In the genomic region with DNA sequence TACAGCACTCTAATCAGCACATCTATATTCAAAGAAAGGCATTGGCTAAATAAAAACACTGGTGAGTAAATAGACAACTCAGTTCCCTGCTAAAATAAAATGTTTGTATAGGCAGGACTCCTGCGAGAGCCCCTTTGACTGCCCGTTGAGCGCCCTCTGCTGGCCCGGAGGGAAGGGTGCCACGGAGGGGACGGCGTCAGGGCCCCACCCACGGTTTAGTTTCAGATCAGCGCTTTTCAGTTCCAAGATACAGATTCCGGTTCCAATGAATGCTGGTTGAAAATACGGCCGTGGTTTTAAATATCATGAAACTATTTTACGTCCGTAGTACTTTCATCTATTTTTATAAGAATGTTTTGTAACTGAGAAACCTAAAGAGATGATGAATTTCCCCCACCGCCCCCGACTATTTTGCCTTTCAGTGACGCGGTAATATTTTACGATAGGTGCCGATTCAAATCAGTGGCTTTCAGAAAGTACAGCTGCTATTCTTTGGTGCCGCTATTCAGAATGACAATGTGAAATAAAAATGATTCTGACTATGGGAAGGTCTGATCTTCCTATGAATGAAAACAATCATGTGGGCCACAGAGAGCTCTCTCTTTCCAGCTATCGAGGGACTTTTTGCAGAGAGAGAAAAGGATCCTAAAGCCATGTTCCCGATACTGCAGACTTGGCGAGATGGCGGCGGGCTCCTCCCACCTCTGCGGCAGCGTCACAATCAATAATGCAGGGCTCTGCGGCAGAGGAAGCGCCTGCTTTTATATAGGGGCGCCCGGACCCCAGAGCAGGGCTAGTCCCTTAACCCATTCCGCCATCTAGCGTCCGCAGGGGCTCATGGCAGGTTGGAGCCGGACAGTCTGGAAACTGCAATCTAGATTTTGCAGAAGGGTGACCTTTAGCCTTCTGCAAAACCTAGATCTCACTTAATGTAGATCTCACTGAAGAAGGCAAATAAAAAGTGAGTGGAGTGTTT, we compare ENCODE assay signal across 8 cellular contexts. TPM values are rescaled to one million over a fixed set of nuclear protein-coding genes. Genes with fewer than 3 reads are reported as not detected.
A peak's percentile ranks its signal among the peaks of the same experiment; 100 is the strongest.
DNase-seq lines count a peak whose midpoint lies in the region; ATAC-seq and TF ChIP-seq lines count a peak whose summit lies in the region.

No MANE protein-coding gene starts in this region.

- H3K36me3 ChIP-seq in left ventricle myocardium inferior: no peaks in the 10 kb centered on the region

- peaks cover 24 to 32% (median 28%) of the 10 kb centered on the region in 3 donors for H3K4me1 Mint-ChIP-seq in T-cell
- H3K4me1 Mint-ChIP-seq in progenitor cell of endocrine pancreas (ENCODE audit: low read depth): peaks cover 2% of the 10 kb centered on the region

- H3K4me3 ChIP-seq in GM12875 (ENCODE audit: low read depth, low read length): peak overlapping the region; percentile 45
- peak overlapping the region; percentile 70 for H3K4me3 ChIP-seq in left ventricle myocardium inferior

- ATAC-seq in HG02884 (IDR thresholded peaks at IDR 0.05; ENCODE audit: unreplicated experiment) (peak; percentile 90), T-cell (replicated peaks in 1 of 4) (peak; percentile 89 to 95 (median 90))

- intact Hi-C loops in left ventricle myocardium inferior (cut with micrococcal nuclease): loop anchor here (2.0 kb wide), 1 partner anchor 333 kb away; no protein-coding TSS in a partner anchor

- H3K36me3 Mint-ChIP-seq in T-cell (no peaks in the 10 kb centered on the region), progenitor cell of endocrine pancreas (ENCODE audit: insufficient read depth) (no peaks in the 10 kb centered on the region)

- H3K27me3 Mint-ChIP-seq in T-cell: no peaks in the 10 kb centered on the region
- no peaks in the 10 kb centered on the region for H3K27me3 Mint-ChIP-seq in progenitor cell of endocrine pancreas

- peaks cover 6% of the 10 kb centered on the region for H3K4me1 ChIP-seq in left ventricle myocardium inferior

- H3K27ac ChIP-seq in left ventricle myocardium inferior (replicated peaks): peak overlapping the region; percentile 71

- POLR2A ChIA-PET in T-cell (lab: Charles Lee): interaction anchor here (0.6 to 1.1 kb wide), 19 partner anchors 14 to 1348 kb away, joined by 3 to 16 read pairs (median 5); partner anchors contain the start of genes AMD1 (in 1 of the 2), FAM229B (in 1 of the 2), TRAF3IP2 (in 1 of the 2) and TUBE1 (in 1 of the 2)

- H3K9me3 ChIP-seq in left ventricle myocardium inferior (replicated peaks): no peaks in the 10 kb centered on the region

- CTCF ChIA-PET in T-cell (lab: Charles Lee): interaction anchor here (0.5 to 5.2 kb wide), 49 partner anchors 9 to 1171 kb away, joined by 3 to 54 read pairs (median 5); partner anchors contain the start of genes FAM229B (in 1 of the 2) and TUBE1 (in 1 of the 2)

- no peaks in the 10 kb centered on the region for H3K27me3 ChIP-seq in left ventricle myocardium inferior (ENCODE audit: low read depth)

- H3K9me3 Mint-ChIP-seq in T-cell (no peaks in the 10 kb centered on the region), progenitor cell of endocrine pancreas (ENCODE audit: low read depth) (no peaks in the 10 kb centered on the region)

- H3K27ac Mint-ChIP-seq in T-cell (peak overlapping the region; percentile 97 to 99), progenitor cell of endocrine pancreas (peak overlapping the region; percentile 98)

- peak; percentile 90 for TF ChIP-seq CTCF in GM12875 (IDR thresholded peaks at IDR 0.05; ENCODE audit: borderline replicate concordance, insufficient read depth, low read depth, low read length)
- TF ChIP-seq CTCF in left ventricle myocardium inferior (IDR thresholded peaks at IDR 0.05; ENCODE audit: borderline replicate concordance): peak; percentile 92
- TF ChIP-seq CTCF in progenitor cell of endocrine pancreas (IDR thresholded peaks at IDR 0.05; ENCODE audit: unreplicated experiment): peak; percentile 99

- DNase-seq in NCI-H146 (lab: John Stamatoyannopoulos, UW) (peak; percentile 93), T-cell (peak; percentile 84 to 95 (median 91)), amniotic stem cell (lab: John Stamatoyannopoulos, UW) (peak; percentile 76), left ventricle myocardium inferior (peak; percentile 86), progenitor cell of endocrine pancreas (ENCODE audit: low spot score, unreplicated experiment) (peak; percentile 95), ureter (ENCODE audit: low spot score) (peak; percentile 89)

- H3K4me3 Mint-ChIP-seq in T-cell (peak overlapping the region; percentile 92 to 96 (median 96)), progenitor cell of endocrine pancreas (ENCODE audit: low read depth) (peak overlapping the region; percentile 94)

RNA-seq across cellular contexts. Expression of gene CCN6, which starts 10.6 kb away (rescaled TPM):
- total RNA-seq in T-cell: not detected
- not detected for total RNA-seq in left ventricle myocardium inferior
- total RNA-seq in progenitor cell of endocrine pancreas: not detected in 2 replicates
- total RNA-seq in ureter: not detected

RNA-seq across cellular contexts. Expression of gene TUBE1, which starts 44.0 kb away (rescaled TPM):
- total RNA-seq in T-cell (10 to 100 TPM; 26.8 to 40.9 (median 33.6) TPM), left ventricle myocardium inferior (28.5 TPM), progenitor cell of endocrine pancreas (25.2 and 25.8 TPM in 2 replicates), ureter (40.5 TPM)

RNA-seq across cellular contexts. Expression of gene FAM229B, which starts 44.1 kb away (rescaled TPM):
- total RNA-seq in T-cell (1 to 10 TPM; 1.2 to 3.7 (median 3.5) TPM), left ventricle myocardium inferior (69.5 TPM), progenitor cell of endocrine pancreas (22.1 and 27.1 TPM in 2 replicates), ureter (17.8 TPM)

Comparison
In these comparisons a context has a peak if more than half of its experiments do, and no peak if none do; other contexts are left out.
1. Peak in every context shown above with its lines: DNase-seq, ATAC-seq, H3K4me3 ChIP-seq and H3K27ac ChIP-seq.